In the genomic region with DNA sequence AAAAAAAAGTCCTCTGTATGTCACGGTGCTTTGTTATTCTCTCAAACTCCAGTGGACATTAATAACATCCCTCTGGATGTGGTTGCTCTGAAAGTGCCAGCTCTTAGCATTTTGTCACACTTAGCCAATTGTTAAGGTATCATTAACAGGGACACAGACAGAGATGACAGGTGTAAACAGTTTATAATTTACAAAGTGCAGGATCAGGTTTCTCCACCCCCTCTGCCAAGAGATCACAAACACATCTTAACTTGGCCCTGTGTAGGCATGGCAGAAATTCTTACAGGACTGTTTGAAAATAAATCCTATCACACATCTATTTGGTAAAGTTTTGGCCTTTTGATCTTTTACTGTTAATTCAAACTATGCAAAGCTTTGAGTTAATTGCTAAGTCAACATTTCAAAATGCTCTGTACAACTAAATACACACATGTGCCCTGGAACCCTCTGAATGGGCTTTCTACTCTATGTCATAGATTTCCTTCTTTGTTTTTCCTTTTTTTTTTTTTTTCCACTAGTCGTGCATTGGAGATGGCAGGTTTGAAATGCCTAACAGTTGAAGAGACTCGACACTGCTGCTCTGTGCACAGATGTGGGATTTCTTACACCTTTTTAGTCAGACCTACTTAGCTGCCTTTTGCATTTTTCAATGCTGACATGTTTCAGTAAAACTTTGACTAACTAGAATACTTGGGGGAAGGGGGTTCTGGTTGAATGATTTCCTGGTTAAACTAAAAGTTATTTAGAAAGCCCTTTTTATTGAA, we compare ENCODE assay signal across 10 cellular contexts. TPM values are rescaled to one million over a fixed set of nuclear protein-coding genes. Genes with fewer than 3 reads are reported as not detected.
A peak's percentile ranks its signal among the peaks of the same experiment; 100 is the strongest.
DNase-seq lines count a peak whose midpoint lies in the region; ATAC-seq, FAIRE-seq and TF ChIP-seq lines count a peak whose summit lies in the region.
"Had no signal": no experiment of that assay in that cellular context is flagged by ENCODE, and none has a peak within 500 bp of the region (broad histone marks: within the 10 kb centered on the region; RNA-seq: fewer than 3 reads in every experiment).

No MANE protein-coding gene starts in this region.

- CTCF ChIA-PET in GM12878 (lab: Yijun Ruan, JAX), result interaction anchor here (0.9 to 2.6 kb wide), 5 partner anchors 11 to 421 kb away, joined by 3 to 7 read pairs (median 4); no protein-coding TSS in a partner anchor

- TF ChIP-seq POLR2A in GM12878 (IDR thresholded peaks at IDR 0.05; ENCODE audit: low read depth, low read length), result no peak
- TF ChIP-seq POLR2A in sigmoid colon (IDR thresholded peaks at IDR 0.05), result no peak

- no peak overlapping the region for H3K9ac ChIP-seq in GM12878 (ENCODE audit: control insufficient read depth, insufficient read depth, low read length)

- RAD21 ChIA-PET in GM12878 (lab: Charles Lee; ENCODE audit: unreplicated experiment), result interaction anchor here (0.7 to 1.4 kb wide), 3 partner anchors 42 to 502 kb away, joined by 3 read pairs; a partner anchor contains a TSS

- no peak for TF ChIP-seq RAD21 in GM12878 (IDR thresholded peaks at IDR 0.05; ENCODE audit: insufficient read depth, low read depth, low read length)

- no peak overlapping the region for H3K4me2 ChIP-seq in GM12878 (ENCODE audit: control insufficient read depth, insufficient read depth)

- H3K79me2 ChIP-seq in GM12878 (ENCODE audit: control insufficient read depth, insufficient read depth, low read length), result no peaks in the 10 kb centered on the region

- no peaks in the 10 kb centered on the region for H4K20me1 ChIP-seq in GM12878 (ENCODE audit: control insufficient read depth, insufficient read depth)

- peak; percentile 75 for DNase-seq in NCI-H1105 treated with DMSO at 0.1 percent for 48 hours (lab: John Stamatoyannopoulos, UW)
- DNase-seq in GM12878 (ENCODE audit: low read depth, low spot score), result no peak
- DNase-seq in sigmoid colon, result no peak
- DNase-seq in foreskin keratinocyte, result no peak
- no peak for DNase-seq in HUDEP-2 (lab: John Stamatoyannopoulos, UW; ENCODE audit: unreplicated experiment in 76 of 76)
- DNase-seq: NCI-H446 had no signal

- FAIRE-seq in GM12878 (lab: Jason Lieb, UNC), result no peak
- FAIRE-seq: TTC549 had no signal

- POLR2A ChIA-PET in GM12878 (lab: Charles Lee), result interaction anchor here (0.6 kb wide), 1 partner anchor 156 kb away, joined by 3 read pairs; no protein-coding TSS in a partner anchor

- H3K36me3 ChIP-seq in GM12878 (ENCODE audit: control insufficient read depth in 2 of 2, insufficient read depth in 2 of 2, low read length in 1 of 2) (no peaks in the 10 kb centered on the region), sigmoid colon (no peaks in the 10 kb centered on the region)
- H3K36me3 ChIP-seq: neutrophil had no signal

- TF ChIP-seq CTCF in GM12878 (IDR thresholded peaks at IDR 0.05 in 2 of 3, conservative IDR thresholded peaks at IDR 0.05 in 1 of 3; ENCODE audit: control insufficient read depth in 2 of 3, extremely low read depth in 1 of 3, insufficient read depth in 1 of 3, low read depth in 3 of 3, low read length in 3 of 3) (no peak), sigmoid colon (IDR thresholded peaks at IDR 0.05) (no peak), foreskin keratinocyte (conservative IDR thresholded peaks at IDR 0.05) (no peak)

- 17% methylated on average over 3 of the region's 3 CpGs for WGBS in GM12878 (ENCODE audit: insufficient coverage, insufficient replicate concordance, low lambda C conversion rate, missing lambda C conversion rate)
- WGBS in sigmoid colon, 2 donors, result 23 to 47% methylated on average over 3 of the region's 3 CpGs

- H3K9me3 ChIP-seq in GM12878 (replicated peaks; ENCODE audit: control insufficient read depth, insufficient read depth, low read length) (no peaks in the 10 kb centered on the region), sigmoid colon (no peaks in the 10 kb centered on the region)
- H3K9me3 ChIP-seq: neutrophil had no signal

- no peak overlapping the region for H2AFZ ChIP-seq in GM12878 (ENCODE audit: control insufficient read depth, low read depth, low read length)

- in situ Hi-C loops in GM12878 (cut with MboI), result no loop called here

- SMC1A ChIA-PET in GM12878 (lab: Charles Lee; ENCODE audit: uncharacterized antibody, unreplicated experiment), result interaction anchor here (0.7 to 1.8 kb wide), 7 partner anchors 8 to 261 kb away, joined by 3 to 6 read pairs (median 4); no protein-coding TSS in a partner anchor

- no peak overlapping the region for H3K4me3 ChIP-seq in GM12878
- no peak overlapping the region for H3K4me3 ChIP-seq in sigmoid colon

- TF ChIP-seq EP300 in GM12878 (IDR thresholded peaks at IDR 0.05; ENCODE audit: borderline replicate concordance in 1 of 2, control insufficient read depth in 1 of 2, low read depth in 2 of 2, low read length in 2 of 2), result no peak
- no peak for TF ChIP-seq EP300 in sigmoid colon (IDR thresholded peaks at IDR 0.05)

- ATAC-seq in GM21619 (IDR thresholded peaks at IDR 0.05; ENCODE audit: unreplicated experiment), result peak; percentile 59
- ATAC-seq in GM12878, result peak; percentile 63
- ATAC-seq in GM21515 (IDR thresholded peaks at IDR 0.05; ENCODE audit: unreplicated experiment), result no peak
- no peak for ATAC-seq in foreskin keratinocyte

- H3K27ac ChIP-seq in GM12878 (ENCODE audit: control insufficient read depth, insufficient read depth) (no peak overlapping the region), sigmoid colon (peak overlapping the region in 3 of 4 donors; percentile 39 to 57 (median 52)), foreskin keratinocyte (no peak overlapping the region)
- H3K27ac ChIP-seq: neutrophil had no signal

- intact Hi-C loops in GM12878 (cut with micrococcal nuclease; ENCODE audit: unreplicated experiment), result no loop called here
- intact Hi-C loops in sigmoid colon (cut with DNase I), result no loop called here

- no peaks in the 10 kb centered on the region for H3K27me3 ChIP-seq in GM12878 (replicated peaks in 1 of 2; ENCODE audit: control insufficient read depth in 2 of 2, insufficient read depth in 2 of 2, low read length in 1 of 2)
- no peaks in the 10 kb centered on the region for H3K27me3 ChIP-seq in sigmoid colon
- peaks cover 14% of the 10 kb centered on the region for H3K27me3 ChIP-seq in foreskin keratinocyte
- H3K27me3 ChIP-seq: neutrophil had no signal

- H3K4me1 ChIP-seq in GM12878 (ENCODE audit: control insufficient read depth, insufficient read depth, low read length), result no peaks in the 10 kb centered on the region
- H3K4me1 ChIP-seq in sigmoid colon, result peaks cover 0 to 96% (median 88%) of the 10 kb centered on the region in 4 donors
- H3K4me1 ChIP-seq in foreskin keratinocyte, result no peaks in the 10 kb centered on the region

- BruUV-seq in GM12878 (replicated peaks; lab: Mats Ljungman, UMichigan), result no TSS peak

TF ChIP-seq in GM12878, 131 proteins besides CTCF, POLR2A, EP300 and RAD21:
- TF ChIP-seq PAX8 (IDR thresholded peaks at IDR 0.05) (peak; percentile 77; the same call in 1 of the 2 replicates), PAX5 (IDR thresholded peaks at IDR 0.05; ENCODE audit: borderline replicate concordance, low read depth, low read length) (peak; percentile 59; the same call in 1 of the 2 replicates), NFIC (IDR thresholded peaks at IDR 0.05; ENCODE audit: low read depth, low read length) (0 out of 2 replicates have a peak, but pooled peaks have one; percentile 28)
- TF ChIP-seq, protein P1, sequence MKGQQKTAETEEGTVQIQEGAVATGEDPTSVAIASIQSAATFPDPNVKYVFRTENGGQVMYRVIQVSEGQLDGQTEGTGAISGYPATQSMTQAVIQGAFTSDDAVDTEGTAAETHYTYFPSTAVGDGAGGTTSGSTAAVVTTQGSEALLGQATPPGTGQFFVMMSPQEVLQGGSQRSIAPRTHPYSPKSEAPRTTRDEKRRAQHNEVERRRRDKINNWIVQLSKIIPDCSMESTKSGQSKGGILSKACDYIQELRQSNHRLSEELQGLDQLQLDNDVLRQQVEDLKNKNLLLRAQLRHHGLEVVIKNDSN (IDR thresholded peaks at IDR 0.05; ENCODE audit: borderline replicate concordance, extremely low read length, insufficient read depth, low read depth, low read length), result no peak

RNA-seq across cellular contexts. Expression of a gene that starts 41.7 kb away (rescaled TPM):
- total RNA-seq in GM12878 (2013; cell fraction: nucleolus; rRNA removed), result 218 and 247 TPM in 2 replicates
- 0.62 and 1.0 TPM in 2 replicates for total RNA-seq in GM12878 (2014; rRNA removed)
- total RNA-seq in GM12878 (2014; rRNA removed; fragmentation: Illumina TruSeq; extraction: Trizol), result 0.83 and 1.1 TPM in 2 replicates
- 1.9 and 2.1 TPM in 2 replicates for total RNA-seq in GM12878 (2021)
- polyA plus RNA-seq in GM12878 (2011; ENCODE audit: low read depth), result 3.2 TPM
- polyA plus RNA-seq in GM12878 (2011; rRNA removed), result 10.2 and 10.5 TPM in 2 replicates
- polyA plus RNA-seq in GM12878 (2011; cell fraction: cytosol; rRNA removed), result 6.8 and 10.6 TPM in 2 replicates
- 23.5 and 32.3 TPM in 2 replicates for polyA plus RNA-seq in GM12878 (2011; cell fraction: nucleus; rRNA removed)
- 4.3 and 4.5 TPM in 2 replicates for polyA plus RNA-seq in GM12878 (2012)
- 0.92 and 1.3 TPM in 2 replicates for polyA plus RNA-seq in GM12878 (2014; fragmentation: Illumina TruSeq; extraction: Trizol)
- under 1 TPM; 0.16 to 0.22 TPM for polyA plus RNA-seq in GM12878 (2014; fragmentation: Nextera tagmentation; extraction: Ambion mirVana)
- polyA plus RNA-seq in GM12878 (2014; rRNA removed), result 0.56 and 0.64 TPM in 2 replicates
- 1 to 10 TPM; 1.1 TPM for polyA plus RNA-seq in GM12878 (2016; fragmentation: Nextera tagmentation; extraction: Ambion mirVana)
- 31.4 and 35.0 TPM in 2 replicates for polyA minus RNA-seq in GM12878 (2011; rRNA and poly(A)+ RNA removed)
- polyA minus RNA-seq in GM12878 (2011; cell fraction: cytosol; rRNA and poly(A)+ RNA removed), result 9.4 and 10.0 TPM in 2 replicates
- 52.5 and 60.3 TPM in 2 replicates for polyA minus RNA-seq in GM12878 (2011; cell fraction: nucleus; rRNA and poly(A)+ RNA removed)
- 10 to 100 TPM; 25.0 to 55.7 (median 39.5) TPM for total RNA-seq in sigmoid colon
- 10 to 100 TPM in 1 of 3 donors, 1 to 10 TPM in 2; 4.9 to 16.3 (median 8.4) TPM for polyA plus RNA-seq in sigmoid colon
- total RNA-seq in foreskin keratinocyte, result 0.34 and 0.49 TPM in 2 replicates
- polyA plus RNA-seq in foreskin keratinocyte, result 0.10 and 0.20 TPM in 2 replicates

Comparison
In these comparisons a context has a peak if more than half of its experiments do, and no peak if none do; other contexts are left out.
1. ATAC-seq: peak in GM21619 (single experiment) and GM12878 (single experiment); none in GM21515 (single experiment) and foreskin keratinocyte (single experiment).
2. H3K27ac ChIP-seq: peak in sigmoid colon (3 of 4); none in GM12878 (single experiment) and foreskin keratinocyte (single experiment).